In the genomic region with DNA sequence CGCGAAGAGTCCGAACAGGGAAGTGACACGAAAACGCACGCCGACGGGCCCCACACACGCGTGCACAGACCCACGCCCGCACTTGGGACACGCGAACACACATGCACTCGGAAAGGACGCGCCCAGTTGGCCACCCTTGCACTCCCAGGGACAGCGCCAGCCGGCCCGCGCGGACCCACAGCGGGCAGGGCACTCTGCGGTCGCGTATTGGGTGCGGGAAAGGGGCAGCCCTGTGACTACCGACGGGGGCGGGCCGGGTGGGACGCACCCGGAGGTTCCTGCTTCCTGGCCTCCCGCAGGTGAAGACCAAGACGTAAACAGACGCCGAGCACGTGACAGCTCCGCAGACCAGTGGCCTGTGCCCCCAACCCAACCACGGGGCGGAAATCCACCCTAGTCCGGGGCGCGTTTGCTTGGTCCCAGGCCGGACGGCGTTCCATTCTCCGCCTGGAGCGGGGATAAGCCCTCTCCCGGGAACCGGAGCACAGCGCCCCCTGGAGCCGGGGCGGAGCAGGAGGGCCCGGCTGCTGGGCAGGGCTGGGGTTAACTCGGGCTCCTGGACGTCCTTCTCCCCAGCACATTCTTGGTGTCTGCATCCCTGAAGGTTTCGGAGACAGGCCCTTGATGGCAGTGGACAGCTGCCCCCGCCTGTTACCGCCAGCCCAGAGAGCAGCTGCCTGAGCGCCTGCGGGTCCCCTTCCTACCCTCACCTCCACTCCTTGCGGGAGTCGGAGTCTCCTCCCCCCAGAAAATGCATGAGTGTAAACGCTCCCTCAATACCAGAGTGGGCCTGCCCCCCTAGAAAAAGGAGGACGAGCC, we compare ENCODE assay signal across 8 cellular contexts. TPM values are rescaled to one million over a fixed set of nuclear protein-coding genes. Genes with fewer than 3 reads are reported as not detected.
DNase-seq lines count a peak whose midpoint lies in the region; ATAC-seq and TF ChIP-seq lines count a peak whose summit lies in the region.

No MANE protein-coding gene starts in this region.

- H2AFZ ChIP-seq in osteoblast (ENCODE audit: low read length) = peak overlapping the region; percentile 85

- peaks cover 28% of the 10 kb centered on the region for H3K79me2 ChIP-seq in osteoblast (ENCODE audit: insufficient read depth, low read length)

- H4K20me1 ChIP-seq in osteoblast (ENCODE audit: insufficient read depth, low read length) = peaks cover 12% of the 10 kb centered on the region

- peak; percentile 84 for TF ChIP-seq CTCF in osteoblast (IDR thresholded peaks at IDR 0.05; ENCODE audit: extremely low read depth, low read depth, low read length)
- peak; percentile 33 to 87 (median 79) for TF ChIP-seq CTCF in thyroid gland (IDR thresholded peaks at IDR 0.05)

- intact Hi-C loops in thyroid gland (cut with DNase I) = no loop called here

- 0% methylated on average over 13 to 24 of the region's 66 CpGs for WGBS in thyroid gland, 2 donors

- H3K4me1 ChIP-seq in osteoblast (ENCODE audit: insufficient read depth, low read length) (peaks cover 38% of the 10 kb centered on the region), thyroid gland (peaks cover 29 to 37% of the 10 kb centered on the region in 2 donors)

- H3K4me2 ChIP-seq in osteoblast (ENCODE audit: insufficient read depth, low read length) = peak overlapping the region; percentile 99

- peak; percentile 35 for ATAC-seq in GM18907 (IDR thresholded peaks at IDR 0.05; ENCODE audit: unreplicated experiment)

- H3K36me3 ChIP-seq in osteoblast (ENCODE audit: insufficient read depth, low read length) = peaks cover 13% of the 10 kb centered on the region
- peaks cover 0 to 5% of the 10 kb centered on the region in 2 donors for H3K36me3 ChIP-seq in thyroid gland

- in situ Hi-C loops in SK-MEL-5 (cut with HindIII; ENCODE audit: low pct_unique_long_range_greater_than_20kb, low sequenced_read_pairs) = no loop called here

- H3K27me3 ChIP-seq in osteoblast (ENCODE audit: insufficient read depth, low read length) (no peaks in the 10 kb centered on the region), thyroid gland (no peaks in the 10 kb centered on the region)

- H3K9me3 ChIP-seq in osteoblast (ENCODE audit: low read depth, low read length) (no peaks in the 10 kb centered on the region), thyroid gland (no peaks in the 10 kb centered on the region)

- H3K36me3 Mint-ChIP-seq in IgD-negative memory B cell = no peaks in the 10 kb centered on the region

- H3K4me3 ChIP-seq in osteoblast (ENCODE audit: insufficient read depth, low read length) (peak overlapping the region; percentile 88), thyroid gland (replicated peaks in 1 of 3) (peak overlapping the region; percentile 59 to 67 (median 62))

- H3K4me3 Mint-ChIP-seq in IgD-negative memory B cell = peak overlapping the region; percentile 79 to 96 (median 96)

- no peaks in the 10 kb centered on the region for H3K9me3 Mint-ChIP-seq in IgD-negative memory B cell

- no peaks in the 10 kb centered on the region for H3K27me3 Mint-ChIP-seq in IgD-negative memory B cell

- DNase-seq in Ammon's horn (ENCODE audit: low spot score) (peak; percentile 64), SK-MEL-5 (ENCODE audit: low read depth, low spot score) (peak; percentile 69), glomerular visceral epithelial cell (ENCODE audit: extremely low spot score) (peak; percentile 81), osteoblast (ENCODE audit: insufficient read length, low spot score, missing footprints) (peak; percentile 99), thyroid gland (peak; percentile 69 to 75)
- DNase-seq in activated naive CD4-positive, alpha-beta T cell treated with anti-CD3 and anti-CD28 coated beads, Interleukin-2, amount 50 U/mL, for 16 hours = peak; percentile 75

- H3K4me1 Mint-ChIP-seq in IgD-negative memory B cell = peaks cover 13 to 16% (median 16%) of the 10 kb centered on the region in 3 donors

- peak overlapping the region; percentile 99 for H3K27ac ChIP-seq in osteoblast (ENCODE audit: low read depth, low read length)
- H3K27ac ChIP-seq in thyroid gland = peak overlapping the region; percentile 99 to 100 (median 99)

- H3K27ac Mint-ChIP-seq in IgD-negative memory B cell = peak overlapping the region; percentile 38 to 98 (median 90)

- TF ChIP-seq POLR2A in thyroid gland (IDR thresholded peaks at IDR 0.05) = peak; percentile 36 to 51

RNA-seq across cellular contexts. Expression of gene LZTS2, which starts 2.0 kb away (rescaled TPM):
- 17.5 TPM for polyA plus RNA-seq in IgD-negative memory B cell
- 37.1 and 41.0 TPM in 2 replicates for total RNA-seq in SK-MEL-5 (2014; rRNA removed; shearing (Covaris generic))
- 54.4 and 60.9 TPM in 2 replicates for polyA plus RNA-seq in SK-MEL-5 (2015; cell fraction: cytosol; rRNA removed)
- 89.4 and 107 TPM in 2 replicates for polyA plus RNA-seq in SK-MEL-5 (2015; cell fraction: nucleus; rRNA removed)
- total RNA-seq in osteoblast (117 and 127 TPM in 2 replicates), thyroid gland (100 to 1,000 TPM in 1 of 4 donors, 10 to 100 TPM in 3; 75.4 to 107 (median 88.1) TPM)

RNA-seq across cellular contexts. Expression of gene TWNK, which starts 10.2 kb away (rescaled TPM):
- 13.6 TPM for polyA plus RNA-seq in IgD-negative memory B cell
- total RNA-seq in SK-MEL-5 (2014; rRNA removed; shearing (Covaris generic)) = 14.7 and 14.8 TPM in 2 replicates
- 25.0 and 30.5 TPM in 2 replicates for polyA plus RNA-seq in SK-MEL-5 (2015; cell fraction: cytosol; rRNA removed)
- 17.7 and 26.1 TPM in 2 replicates for polyA plus RNA-seq in SK-MEL-5 (2015; cell fraction: nucleus; rRNA removed)
- total RNA-seq in osteoblast = 3.2 and 3.3 TPM in 2 replicates
- 1 to 10 TPM; 5.5 to 7.7 (median 6.8) TPM for total RNA-seq in thyroid gland

RNA-seq across cellular contexts. Expression of gene MRPL43, which starts 10.3 kb away (rescaled TPM):
- 120 TPM for polyA plus RNA-seq in IgD-negative memory B cell
- 46.3 and 52.9 TPM in 2 replicates for total RNA-seq in SK-MEL-5 (2014; rRNA removed; shearing (Covaris generic))
- polyA plus RNA-seq in SK-MEL-5 (2015; cell fraction: cytosol; rRNA removed) = 58.9 and 63.7 TPM in 2 replicates
- polyA plus RNA-seq in SK-MEL-5 (2015; cell fraction: nucleus; rRNA removed) = 70.1 and 79.9 TPM in 2 replicates
- total RNA-seq in osteoblast (48.5 and 55.7 TPM in 2 replicates), thyroid gland (100 to 1,000 TPM in 3 of 4 donors, 10 to 100 TPM in 1; 86.1 to 178 (median 145) TPM)

RNA-seq across cellular contexts. Expression of gene SEMA4G, which starts 28.3 kb away (rescaled TPM):
- not detected for polyA plus RNA-seq in IgD-negative memory B cell
- 1.3 and 4.7 TPM in 2 replicates for total RNA-seq in SK-MEL-5 (2014; rRNA removed; shearing (Covaris generic))
- 8.2 and 10.8 TPM in 2 replicates for polyA plus RNA-seq in SK-MEL-5 (2015; cell fraction: cytosol; rRNA removed)
- 11.9 and 17.8 TPM in 2 replicates for polyA plus RNA-seq in SK-MEL-5 (2015; cell fraction: nucleus; rRNA removed)
- total RNA-seq in osteoblast (under 0.01 and 0.29 TPM in 2 replicates), thyroid gland (10 to 100 TPM in 1 of 4 donors, 1 to 10 TPM in 3; 8.7 to 13.3 (median 9.8) TPM)

RNA-seq across cellular contexts. Expression of gene PDZD7, which starts 33.4 kb away (rescaled TPM):
- polyA plus RNA-seq in IgD-negative memory B cell = not detected
- total RNA-seq in SK-MEL-5 (2014; rRNA removed; shearing (Covaris generic)) = 0.74 and 1.5 TPM in 2 replicates
- 0.98 and 1.5 TPM in 2 replicates for polyA plus RNA-seq in SK-MEL-5 (2015; cell fraction: cytosol; rRNA removed)
- 2.0 and 6.2 TPM in 2 replicates for polyA plus RNA-seq in SK-MEL-5 (2015; cell fraction: nucleus; rRNA removed)
- total RNA-seq in osteoblast (0.72 and 1.2 TPM in 2 replicates), thyroid gland (1 to 10 TPM in 1 of 4 donors, under 1 TPM in 3; 0.24 to 1.1 (median 0.69) TPM)

Comparison
In these comparisons a context has a peak if more than half of its experiments do, and no peak if none do; other contexts are left out.
1. Peak in every context shown above with its lines: DNase-seq, ATAC-seq, H3K4me3 ChIP-seq and H3K27ac ChIP-seq.